1 cellular context compared by ENCODE assay signal in the genomic region with DNA sequence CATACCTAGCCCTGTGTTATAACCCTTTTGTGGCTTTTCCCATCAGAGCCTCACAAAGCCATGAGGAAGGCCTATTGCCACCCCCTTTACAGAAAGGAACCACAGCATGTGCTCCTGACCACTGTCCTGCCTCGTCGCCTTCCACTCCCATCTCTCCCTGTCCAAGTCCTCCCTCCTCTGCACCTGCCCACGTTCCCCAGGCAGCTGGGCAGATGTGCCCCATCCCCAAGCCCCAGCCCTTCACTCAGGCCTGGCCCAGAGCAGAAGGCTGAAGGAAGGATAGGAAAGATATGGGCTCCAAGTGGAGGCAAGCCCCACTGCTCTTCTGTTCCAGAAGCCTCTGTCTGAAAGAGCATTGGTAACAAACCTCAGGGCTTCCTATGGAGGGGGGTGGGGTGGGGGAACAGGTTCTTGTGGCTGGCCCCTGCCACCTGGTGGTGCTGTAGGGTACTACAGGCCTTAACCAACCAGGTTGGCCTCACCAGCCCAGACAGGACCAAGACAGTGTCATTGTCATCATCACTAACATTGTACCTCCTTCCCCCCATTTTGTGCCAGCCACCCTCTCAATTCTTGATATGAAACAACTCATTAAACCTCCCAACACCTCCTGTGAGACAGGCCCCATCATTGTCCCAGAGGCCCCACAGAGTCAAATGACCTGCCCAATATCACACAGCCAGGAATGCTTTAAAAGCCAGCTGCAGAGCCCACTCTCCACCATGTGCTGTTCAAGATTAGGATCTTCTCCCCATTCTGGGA.
A peak's percentile ranks its signal among the peaks of the same experiment; 100 is the strongest.
TF ChIP-seq lines count a peak whose summit lies in the region.

No MANE protein-coding gene starts in this region.

TF ChIP-seq in HEK293, 187 proteins besides CTCF, POLR2A, EP300 and RAD21 (continued from another document):
- TF ChIP-seq SCRT2 (tag by site-specific recombination; IDR thresholded peaks at IDR 0.05) (peak; percentile 89), ZNF654 (tag by site-specific recombination; IDR thresholded peaks at IDR 0.05; ENCODE audit: low read depth) (peak; percentile 59), ZNF394 (tag by site-specific recombination; IDR thresholded peaks at IDR 0.05; ENCODE audit: borderline replicate concordance) (no peak), ZNF658 (tag by site-specific recombination; IDR thresholded peaks at IDR 0.05) (no peak), ZNF785 (tag by site-specific recombination; IDR thresholded peaks at IDR 0.05) (no peak), ZNF214 (tag by site-specific recombination; IDR thresholded peaks at IDR 0.05; ENCODE audit: borderline replicate concordance) (no peak)
